In the genomic region with DNA sequence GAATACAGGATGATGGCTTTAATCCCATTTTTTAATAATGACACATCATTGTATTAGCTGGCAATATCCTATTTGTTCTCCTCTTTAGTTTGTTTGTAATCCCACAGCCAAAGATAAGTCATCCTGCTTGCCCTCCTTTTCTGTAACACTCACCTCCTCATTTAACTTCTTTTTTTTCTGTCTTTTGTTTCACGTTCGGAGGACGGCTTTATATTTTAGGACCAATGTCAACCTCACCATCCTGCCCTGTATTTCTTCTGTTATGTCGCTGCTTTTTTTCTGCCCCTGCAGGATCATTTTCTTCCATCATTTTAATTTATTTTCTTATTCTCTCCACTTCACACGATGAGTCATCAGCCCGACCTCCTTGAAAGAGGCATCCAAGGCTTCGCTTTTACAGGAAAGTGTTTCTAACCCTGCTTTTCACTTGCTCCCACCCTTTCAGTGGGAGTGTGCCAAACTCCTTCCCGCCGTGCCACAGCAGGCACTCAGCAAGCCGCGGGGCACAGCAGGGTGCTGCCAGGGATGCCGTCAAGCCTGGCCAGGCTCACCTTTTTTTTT, we compare ENCODE assay signal across 8 cellular contexts. TPM values are rescaled to one million over a fixed set of nuclear protein-coding genes. Genes with fewer than 3 reads are reported as not detected.
DNase-seq lines count a peak whose midpoint lies in the region; ATAC-seq and TF ChIP-seq lines count a peak whose summit lies in the region.

No MANE protein-coding gene starts in this region.

- H2AFZ ChIP-seq in mesenchymal stem cell (ENCODE audit: low read depth, low read length): no peak overlapping the region

- ATAC-seq in GM21390 (IDR thresholded peaks at IDR 0.05; ENCODE audit: unreplicated experiment): no peak

- no peak overlapping the region for H3K4ac ChIP-seq in mesenchymal stem cell (ENCODE audit: low read depth in 1 of 2, low read length in 2 of 2)

- no peak overlapping the region for H2BK120ac ChIP-seq in mesenchymal stem cell (ENCODE audit: low read depth, low read length)

- H3K4me3 ChIP-seq in AG04450 (ENCODE audit: low read depth, low read length) (peak overlapping the region; percentile 42), mesenchymal stem cell (ENCODE audit: insufficient read depth in 1 of 2, low read depth in 1 of 2, low read length in 2 of 2) (peak overlapping the region in 1 of 2 experiments; percentile 56)

- no peak overlapping the region for H4K8ac ChIP-seq in mesenchymal stem cell (ENCODE audit: low read length)

- H3K4me2 ChIP-seq in mesenchymal stem cell (ENCODE audit: low read length, poor library complexity, severe bottlenecking): peak overlapping the region; percentile 47

- H2BK15ac ChIP-seq in mesenchymal stem cell (ENCODE audit: low read depth, poor library complexity, severe bottlenecking): no peak overlapping the region

- peaks cover 20% of the 10 kb centered on the region for H3K79me1 ChIP-seq in mesenchymal stem cell (replicated peaks; ENCODE audit: low read length, poor library complexity, severe bottlenecking)

- no peak for TF ChIP-seq CTCF in AG04450 (IDR thresholded peaks at IDR 0.05; ENCODE audit: low read depth, low read length)

- H3K27me3 ChIP-seq in AG04450 (ENCODE audit: control insufficient read depth, insufficient read depth, low read length) (no peaks in the 10 kb centered on the region), mesenchymal stem cell (ENCODE audit: control insufficient read depth in 1 of 2, insufficient read depth in 1 of 2, low read length in 2 of 2) (no peaks in the 10 kb centered on the region)

- peaks cover 0 to 6% of the 10 kb centered on the region in 2 experiments for H3K36me3 ChIP-seq in mesenchymal stem cell (ENCODE audit: control insufficient read depth in 1 of 2, insufficient read depth in 2 of 2, low read depth in 1 of 2, low read length in 2 of 2)

- H3K9me3 ChIP-seq in AG04450 (ENCODE audit: control insufficient read depth, insufficient read depth, low read length): peaks cover 3% of the 10 kb centered on the region; the same call in 1 of the 2 replicates
- no peaks in the 10 kb centered on the region for H3K9me3 ChIP-seq in mesenchymal stem cell (ENCODE audit: control insufficient read depth, low read length)

- WGBS in mesenchymal stem cell: 16% methylated on average over 12 of the region's 12 CpGs

- peaks cover 2% of the 10 kb centered on the region for H3K4me1 ChIP-seq in mesenchymal stem cell (ENCODE audit: control insufficient read depth, insufficient read depth, low read depth, low read length)

- H2AK5ac ChIP-seq in mesenchymal stem cell (ENCODE audit: low read length, severe bottlenecking): no peak overlapping the region

- CTCF ChIA-PET in AG04450 (lab: Charles Lee): no interaction called here

- H3K14ac ChIP-seq in mesenchymal stem cell (ENCODE audit: low read length in 2 of 2): no peak overlapping the region

- H4K91ac ChIP-seq in mesenchymal stem cell (ENCODE audit: low read length): no peak overlapping the region

- H2BK5ac ChIP-seq in mesenchymal stem cell (ENCODE audit: low read depth, low read length, poor library complexity, severe bottlenecking): no peak overlapping the region

- no peak overlapping the region for H2BK12ac ChIP-seq in mesenchymal stem cell (ENCODE audit: low read length in 2 of 2)

- H3K23ac ChIP-seq in mesenchymal stem cell (ENCODE audit: low read length in 2 of 2): no peak overlapping the region

- H3K27ac ChIP-seq in AG04450 (ENCODE audit: low read depth, low read length) (peak overlapping the region; percentile 85), mesenchymal stem cell (ENCODE audit: low read length, poor library complexity, severe bottlenecking) (peak overlapping the region; percentile 11)

- DNase-seq in AG04450 (ENCODE audit: low read depth, low spot score) (peak; percentile 26), LoVo (ENCODE audit: low spot score) (peak; percentile 38), brain pericyte (ENCODE audit: low read depth, low spot score) (peak; percentile 74), mesenchymal stem cell (peak; percentile 89), cortex of kidney (lab: John Stamatoyannopoulos, UW) (no peak), NK-92 (lab: John Stamatoyannopoulos, UW; ENCODE audit: unreplicated experiment) (no peak)
- no peak for DNase-seq in stimulated activated CD4-positive, alpha-beta T cell treated with anti-CD3 and anti-CD28 coated beads, Interleukin-2, amount 100 ng/mL, for 24 hours

- POLR2A ChIA-PET in AG04450 (lab: Yijun Ruan, JAX): interaction anchor here (1.0 kb wide), 1 partner anchor 12 kb away, joined by 6 read pairs; a partner anchor contains a TSS

- H3K18ac ChIP-seq in mesenchymal stem cell (ENCODE audit: low read depth in 1 of 2, low read length in 2 of 2): no peak overlapping the region

- H3K9ac ChIP-seq in mesenchymal stem cell (ENCODE audit: low read length): peak overlapping the region; percentile 68

RNA-seq across cellular contexts. Expression of a gene that starts 11.4 kb away (rescaled TPM):
- polyA plus RNA-seq in AG04450 (2011; rRNA removed): 34.0 and 43.7 TPM in 2 replicates
- 29.7 and 35.6 TPM in 2 replicates for polyA minus RNA-seq in AG04450 (2011; rRNA and poly(A)+ RNA removed)
- 128 TPM for polyA plus RNA-seq in mesenchymal stem cell (2013, experiment 1 of 2)
- polyA plus RNA-seq in mesenchymal stem cell (2013, experiment 2 of 2): 128 TPM

Comparison
In these comparisons a context has a peak if more than half of its experiments do, and no peak if none do; other contexts are left out.
1. DNase-seq: peak in AG04450 (single experiment), LoVo (single experiment), brain pericyte (single experiment) and mesenchymal stem cell (single experiment); none in stimulated activated CD4-positive, alpha-beta T cell treated with anti-CD3 and anti-CD28 coated beads, Interleukin-2, amount 100 ng/mL, for 24 hours (0 of 2), cortex of kidney (single experiment) and NK-92 (single experiment).